ENCODE assay signal across 10 cellular contexts in genomic region chr9:77663754-77664153, GRCh38. TPM values are rescaled to one million over a fixed set of nuclear protein-coding genes. Genes with fewer than 3 reads are reported as not detected.
DNase-seq lines count a peak whose midpoint lies in the region; ATAC-seq and TF ChIP-seq lines count a peak whose summit lies in the region.
"Had no signal": no experiment of that assay in that cellular context is flagged by ENCODE, and none has a peak within 500 bp of the region (broad histone marks: within the 10 kb centered on the region; RNA-seq: fewer than 3 reads in every experiment).

No MANE protein-coding gene starts in this region.

- POLR2A ChIA-PET in PC-9 (lab: Charles Lee; ENCODE audit: unreplicated experiment) = interaction anchor here (0.5 to 0.7 kb wide), 4 partner anchors 50 to 240 kb away, joined by 3 to 4 read pairs (median 3); no protein-coding TSS in a partner anchor

- H3K4me1 ChIP-seq in GM23248 (ENCODE audit: insufficient read depth) = no peaks in the 10 kb centered on the region
- H3K4me1 ChIP-seq in PC-9 (replicated peaks; ENCODE audit: insufficient read depth) = peaks cover 21% of the 10 kb centered on the region
- no peaks in the 10 kb centered on the region for H3K4me1 ChIP-seq in prostate gland (replicated peaks)
- H3K4me1 ChIP-seq in tibial nerve = no peaks in the 10 kb centered on the region

- intact Hi-C loops in PC-9 (cut with micrococcal nuclease; ENCODE audit: unreplicated experiment) = loop anchor here (5.0 kb wide), 2 partner anchors 49 to 206 kb away; no protein-coding TSS in a partner anchor
- intact Hi-C loops in prostate gland (cut with DNase I) = loop anchor here (5.0 kb wide), 1 partner anchor 84 kb away; no protein-coding TSS in a partner anchor

- H3K36me3 ChIP-seq in GM23248 (ENCODE audit: low read depth) = no peaks in the 10 kb centered on the region
- no peaks in the 10 kb centered on the region for H3K36me3 ChIP-seq in PC-9 (ENCODE audit: low read depth)
- H3K36me3 ChIP-seq in prostate gland = no peaks in the 10 kb centered on the region
- H3K36me3 ChIP-seq in tibial nerve = no peaks in the 10 kb centered on the region

- no peaks in the 10 kb centered on the region for H3K9me3 ChIP-seq in GM23248 (ENCODE audit: low read depth)
- H3K9me3 ChIP-seq in PC-9 (ENCODE audit: insufficient read depth, low read depth) = no peaks in the 10 kb centered on the region
- H3K9me3 ChIP-seq in prostate gland = no peaks in the 10 kb centered on the region
- H3K9me3 ChIP-seq in tibial nerve = no peaks in the 10 kb centered on the region

- TF ChIP-seq POLR2A in prostate gland (IDR thresholded peaks at IDR 0.05) (no peak), tibial nerve (IDR thresholded peaks at IDR 0.05) (no peak)

- H3K27ac ChIP-seq in GM23248 = no peak overlapping the region
- 0 out of 2 replicates have a peak overlapping the region, but pooled peaks have one; percentile 3 for H3K27ac ChIP-seq in PC-9
- H3K27ac ChIP-seq in prostate gland = peak overlapping the region; percentile 7 to 36
- H3K27ac ChIP-seq in tibial nerve = no peak overlapping the region

- H3K4me3 ChIP-seq in GM23248 (no peak overlapping the region), PC-9 (no peak overlapping the region; the same call in 1 of the 2 replicates), prostate gland (no peak overlapping the region), tibial nerve (no peak overlapping the region)

- no TSS peak for BruUV-seq in PC-9 (replicated peaks; lab: Mats Ljungman, UMichigan)

- H3K9ac ChIP-seq in GM23248 = no peak overlapping the region

- ATAC-seq in HG02885 (IDR thresholded peaks at IDR 0.05; ENCODE audit: poor library complexity, unreplicated experiment) = no peak
- ATAC-seq: HCT116 had no signal

- 14 to 20% methylated on average over 5 of the region's 5 CpGs for WGBS in GM23248 (ENCODE audit: low coverage in 1 of 2, low lambda C conversion rate in 2 of 2, missing lambda C conversion rate in 2 of 2), 2 experiments
- 10% methylated on average over 5 of the region's 5 CpGs for WGBS in prostate gland
- WGBS in tibial nerve, 2 donors = 29 to 36% methylated on average over 5 of the region's 5 CpGs

- in situ Hi-C loops in GM23248 (cut with MboI) = no loop called here

- H3K4me2 ChIP-seq in GM23248 (ENCODE audit: unreplicated experiment) = peak overlapping the region; percentile 9
- H3K4me2 ChIP-seq in PC-9 = peak overlapping the region; percentile 68

- H3K79me2 ChIP-seq in GM23248 (ENCODE audit: insufficient read depth) (no peaks in the 10 kb centered on the region), PC-9 (ENCODE audit: low read depth) (no peaks in the 10 kb centered on the region)

- TF ChIP-seq EP300 in tibial nerve (IDR thresholded peaks at IDR 0.05) = peak in 1 of 2 donors; percentile 19

- no peaks in the 10 kb centered on the region for H3K9me2 ChIP-seq in GM23248 (ENCODE audit: insufficient read depth)
- no peaks in the 10 kb centered on the region for H3K9me2 ChIP-seq in PC-9 (ENCODE audit: insufficient read depth)

- H3F3A ChIP-seq in GM23248 (ENCODE audit: insufficient read depth) (no peaks in the 10 kb centered on the region), PC-9 (ENCODE audit: insufficient read depth, low read depth) (no peaks in the 10 kb centered on the region; the same call in 1 of the 2 replicates)

- H3K27me3 ChIP-seq in GM23248 (replicated peaks; ENCODE audit: insufficient read depth) (no peaks in the 10 kb centered on the region), PC-9 (ENCODE audit: insufficient read depth, low read depth) (no peaks in the 10 kb centered on the region), prostate gland (replicated peaks; ENCODE audit: insufficient read depth) (no peaks in the 10 kb centered on the region), tibial nerve (no peaks in the 10 kb centered on the region)

- TF ChIP-seq CTCF in PC-9 (conservative IDR thresholded peaks at IDR 0.05) = no peak
- no peak for TF ChIP-seq CTCF in prostate gland (IDR thresholded peaks at IDR 0.05)
- TF ChIP-seq CTCF in tibial nerve (IDR thresholded peaks at IDR 0.05) = no peak

- CTCF ChIA-PET in PC-9 (lab: Charles Lee) = interaction anchor here (1.1 to 1.2 kb wide), 2 partner anchors 75 to 214 kb away, joined by 3 read pairs; no protein-coding TSS in a partner anchor

- no peaks in the 10 kb centered on the region for H4K20me1 ChIP-seq in GM23248 (ENCODE audit: insufficient read depth)
- H4K20me1 ChIP-seq in PC-9 (ENCODE audit: insufficient read depth) = no peaks in the 10 kb centered on the region

- peak; percentile 35 for DNase-seq in GM23248
- DNase-seq in PC-9 = peak; percentile 75 to 86
- DNase-seq in globus pallidus (ENCODE audit: low spot score) = peak; percentile 18
- peak; percentile 81 for DNase-seq in prostate gland (ENCODE audit: low spot score)
- no peak for DNase-seq in NCI-H226
- DNase-seq in tibial nerve (ENCODE audit: low spot score in 2 of 2) = no peak
- DNase-seq in GOT3 (lab: John Stamatoyannopoulos, UW) = no peak
- DNase-seq: NCI-H2081 had no signal

- H2AFZ ChIP-seq in GM23248 = peak overlapping the region; percentile 50; the same call in 1 of the 2 replicates
- 0 out of 2 replicates have a peak overlapping the region, but pooled peaks have one; percentile 9 for H2AFZ ChIP-seq in PC-9

RNA-seq across cellular contexts. Expression of gene GNA14, which starts 15.6 kb away (rescaled TPM):
- 0.11 TPM in 1 of 2 replicates, not detected in the other for total RNA-seq in GM23248 (2014; rRNA removed; shearing (Covaris generic))
- polyA plus RNA-seq in GM23248 (2016; fragmentation: Nextera tagmentation; extraction: Ambion mirVana) = 0.09 and 0.24 TPM in 2 replicates
- total RNA-seq in PC-9 (2021) (1.1 and 1.3 TPM in 2 replicates), prostate gland (1 to 10 TPM; 2.4 to 5.5 TPM), tibial nerve (1 to 10 TPM in 3 of 4 donors, under 1 TPM in 1; 0.84 to 7.1 (median 3.6) TPM)

Comparison
In these comparisons a context has a peak if more than half of its experiments do, and no peak if none do; other contexts are left out.
1. DNase-seq: peak in GM23248 (single experiment), PC-9 (2 of 2), globus pallidus (single experiment) and prostate gland (single experiment); none in NCI-H226 (single experiment), tibial nerve (0 of 2) and GOT3 (single experiment).
2. H3K27ac ChIP-seq: peak in PC-9 (single experiment) and prostate gland (2 of 2); none in GM23248 (single experiment) and tibial nerve (0 of 4).